ENCODE assay signal across 8 cellular contexts in genomic region chr20:49278036-49278816, GRCh38. TPM values are rescaled to one million over a fixed set of nuclear protein-coding genes. Genes with fewer than 3 reads are reported as not detected.
A peak's percentile ranks its signal among the peaks of the same experiment; 100 is the strongest.
DNase-seq lines count a peak whose midpoint lies in the region; ATAC-seq, FAIRE-seq and TF ChIP-seq lines count a peak whose summit lies in the region.

TSS of gene ZNFX1 (minus strand) at chr20:49278057. CDS start at chr20:49275839, 2,218 bp downstream.

- intact Hi-C loops in body of pancreas (cut with DNase I): no loop called here
- intact Hi-C loops in sigmoid colon (cut with DNase I): loop anchor here (2.0 kb wide), 1 partner anchor 59 kb away; the partner anchor contains the start of gene DDX27

- peak; percentile 25 for FAIRE-seq in TTC549 (lab: Jason Lieb, UNC)

- H3K36me3 ChIP-seq in body of pancreas (replicated peaks in 1 of 2; ENCODE audit: insufficient read depth in 1 of 2, low read depth in 2 of 2) (peaks cover 25 to 32% of the 10 kb centered on the region in 2 donors), sigmoid colon (peaks cover 28 to 62% (median 42%) of the 10 kb centered on the region in 4 donors)

- H3K4me3 ChIP-seq in body of pancreas (peak within 1 kb of the TSS; percentile 65 to 68), sigmoid colon (peak within 1 kb of the TSS; percentile 86 to 98 (median 90))

- peak; percentile 98 for DNase-seq in NCI-H2107 treated with DMSO at 0.1 percent for 48 hours (lab: John Stamatoyannopoulos, UW; ENCODE audit: unreplicated experiment)
- DNase-seq in body of pancreas: peak; percentile 99 to 100 (median 99)
- DNase-seq in iPS DF 19.7 (ENCODE audit: low read depth, low spot score): peak; percentile 87
- peak; percentile 99 for DNase-seq in sigmoid colon

- TF ChIP-seq CTCF in 22Rv1 (IDR thresholded peaks at IDR 0.05) (peak; percentile 29), body of pancreas (IDR thresholded peaks at IDR 0.05) (peak in 2 of 7 experiments; percentile 1 to 5), sigmoid colon (IDR thresholded peaks at IDR 0.05) (no peak)

- H3K4me1 ChIP-seq in body of pancreas: peaks cover 54% of the 10 kb centered on the region
- H3K4me1 ChIP-seq in sigmoid colon: peaks cover 0 to 59% (median 55%) of the 10 kb centered on the region in 4 donors

- TF ChIP-seq POLR2A in body of pancreas (IDR thresholded peaks at IDR 0.05): peak; percentile 96 to 100 (median 100)
- peak; percentile 99 to 100 for TF ChIP-seq POLR2A in sigmoid colon (IDR thresholded peaks at IDR 0.05)

- H3K27ac ChIP-seq in 22Rv1 (peak within 1 kb of the TSS; percentile 88), body of pancreas (peak within 1 kb of the TSS; percentile 92 to 99 (median 96)), sigmoid colon (peak within 1 kb of the TSS; percentile 95 to 98 (median 97))

- H3K9me3 ChIP-seq in body of pancreas (peaks cover 0 to 11% (median 0%) of the 10 kb centered on the region in 3 donors), sigmoid colon (peaks cover 0 to 7% (median 3%) of the 10 kb centered on the region in 4 donors)

- 0 to 1% methylated on average over 13 to 73 of the region's 80 CpGs for WGBS in body of pancreas, 2 donors
- WGBS in sigmoid colon, 2 donors: 0% methylated on average over 80 of the region's 80 CpGs

- ATAC-seq in GM18520 (IDR thresholded peaks at IDR 0.05; ENCODE audit: unreplicated experiment) (peak; percentile 72), HG03064 (IDR thresholded peaks at IDR 0.05; ENCODE audit: low read depth, unreplicated experiment) (peak; percentile 81), body of pancreas (peak; percentile 96)

- no peak for TF ChIP-seq EP300 in sigmoid colon (IDR thresholded peaks at IDR 0.05)

- no peaks in the 10 kb centered on the region for H3K27me3 ChIP-seq in body of pancreas
- H3K27me3 ChIP-seq in sigmoid colon: no peaks in the 10 kb centered on the region

RNA-seq across cellular contexts. Expression of gene ZNFX1, which starts in this region (rescaled TPM):
- total RNA-seq in body of pancreas: 10 to 100 TPM in 1 of 2 donors, 1 to 10 TPM in 1; 7.3 to 17.4 TPM
- total RNA-seq in sigmoid colon: 10 to 100 TPM; 25.7 to 32.1 (median 29.6) TPM
- polyA plus RNA-seq in sigmoid colon: 10 to 100 TPM in 1 of 3 donors, 1 to 10 TPM in 2; 7.2 to 20.2 (median 9.5) TPM

Comparison
In these comparisons a context has a peak if more than half of its experiments do, and no peak if none do; other contexts are left out.
1. Peak in every context shown above with its lines: DNase-seq, ATAC-seq, H3K4me3 ChIP-seq and H3K27ac ChIP-seq.